Comparison of ENCODE assay signal across 28 cellular contexts in the genomic region with DNA sequence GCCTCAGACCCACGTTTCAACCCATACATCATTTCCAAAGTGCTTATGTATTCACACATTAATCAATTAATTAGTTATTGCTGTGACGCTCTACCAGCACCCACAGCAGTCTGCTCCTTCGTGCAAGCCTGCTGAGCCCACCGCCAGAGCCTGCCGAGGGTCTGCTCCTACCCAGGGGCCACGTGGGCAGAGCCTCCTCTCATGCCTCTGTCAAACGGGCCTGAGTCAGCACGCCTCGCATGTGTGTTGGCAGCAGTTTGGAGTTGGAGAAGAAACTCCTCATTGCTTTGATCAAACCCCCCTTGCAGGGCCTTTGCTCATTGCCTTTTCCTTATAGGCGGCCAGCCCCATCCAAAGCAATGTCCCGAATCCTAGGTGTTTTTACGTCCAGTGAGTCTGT.
"Had no signal": no experiment of that assay in that cellular context is flagged by ENCODE, and none has a peak within 500 bp of the region (broad histone marks: within the 10 kb centered on the region; RNA-seq: fewer than 3 reads in every experiment).

No MANE protein-coding gene starts in this region.

- H3K9me3 ChIP-seq: heart left ventricle, lower lobe of right lung, neutrophil, right atrium auricular region, right lobe of liver, testis, thyroid gland, transverse colon, upper lobe of left lung had no signal

- H3K79me2 ChIP-seq: parathyroid adenoma had no signal

- H3K4me3 Mint-ChIP-seq: immature natural killer cell; naive thymus-derived CD8-positive, alpha-beta T cell; stimulated activated naive B cell treated with anti-CD40 and anti-IgM and Interleukin-4, amounts not matched to agents 10 μg/mL and 1 μg/mL and 100 μg/mL, for 72 hours had no signal

- H3K4me2 ChIP-seq: smooth muscle cell had no signal

- H3K36me3 ChIP-seq: heart left ventricle, lower lobe of right lung, neutrophil, right atrium auricular region, right lobe of liver, stomach, thyroid gland, transverse colon, upper lobe of left lung had no signal

- H3K36me3 Mint-ChIP-seq: immature natural killer cell; naive thymus-derived CD8-positive, alpha-beta T cell; stimulated activated naive B cell treated with anti-CD40 and anti-IgM and Interleukin-4, amounts not matched to agents 10 μg/mL and 1 μg/mL and 100 μg/mL, for 72 hours had no signal

- H3K4me3 ChIP-seq: heart left ventricle, lower lobe of right lung, right atrium auricular region, right lobe of liver, smooth muscle cell, stomach, testis, thyroid gland, transverse colon, upper lobe of left lung had no signal

- DNase-seq: glutamatergic neuron; heart left ventricle; hypothalamus; immature natural killer cell; left cardiac atrium; lower lobe of right lung; mammary epithelial cell; mesenchymal stem cell; naive thymus-derived CD8-positive, alpha-beta T cell; occipital lobe; right lobe of liver; stimulated activated CD4-positive, alpha-beta T cell treated with anti-CD3 and anti-CD28 coated beads, Interleukin-12 subunit alpha, Interleukin-12 subunit beta, amount 100 ng/mL, for 4 hours; stimulated activated CD4-positive, alpha-beta T cell treated with anti-CD3 and anti-CD28 coated beads, Interleukin-15, amount 100 ng/mL, for 24 hours; stimulated activated CD4-positive, alpha-beta T cell treated with anti-CD3 and anti-CD28 coated beads, Interleukin-2, amount 100 ng/mL, for 24 hours; stimulated activated CD4-positive, alpha-beta T cell treated with anti-CD3 and anti-CD28 coated beads, Interleukin-4, amount 100 ng/mL, for 1 hour; stimulated activated naive B cell treated with anti-CD40 and anti-IgM and Interleukin-4, amounts not matched to agents 10 μg/mL and 1 μg/mL and 100 μg/mL, for 72 hours; stimulated activated naive CD8-positive, alpha-beta T cell treated with anti-CD3 and anti-CD28 coated beads, Interleukin-15, Interleukin-2, amounts not matched to agents 100 U/mL and 50 U/mL, for 24 hours; stomach; testis; thyroid gland; transverse colon; upper lobe of left lung had no signal

- H3K9me3 Mint-ChIP-seq: naive thymus-derived CD8-positive, alpha-beta T cell had no signal

- H3K27me3 Mint-ChIP-seq: stimulated activated naive B cell treated with anti-CD40 and anti-IgM and Interleukin-4, amounts not matched to agents 10 μg/mL and 1 μg/mL and 100 μg/mL, for 72 hours had no signal

- H3K4me1 ChIP-seq: heart left ventricle, lower lobe of right lung, parathyroid adenoma, right lobe of liver, stomach, thyroid gland, transverse colon, upper lobe of left lung had no signal

- H3K9ac ChIP-seq: parathyroid adenoma had no signal

- H3K27ac ChIP-seq: heart left ventricle, lower lobe of right lung, neutrophil, parathyroid adenoma, right atrium auricular region, right lobe of liver, stomach, testis, thyroid gland, transverse colon, upper lobe of left lung had no signal

- H3K4me1 Mint-ChIP-seq: immature natural killer cell had no signal

- H3K27me3 ChIP-seq: neutrophil, right atrium auricular region, right lobe of liver, testis, thyroid gland, transverse colon, upper lobe of left lung had no signal

- H3K27ac Mint-ChIP-seq: immature natural killer cell; progenitor cell of endocrine pancreas; stimulated activated naive B cell treated with anti-CD40 and anti-IgM and Interleukin-4, amounts not matched to agents 10 μg/mL and 1 μg/mL and 100 μg/mL, for 72 hours had no signal

- ATAC-seq: heart left ventricle; left cardiac atrium; left lobe of liver; lower lobe of right lung; naive thymus-derived CD8-positive, alpha-beta T cell; right lobe of liver; stimulated activated naive B cell treated with anti-CD40 and anti-IgM and Interleukin-4, amounts not matched to agents 10 μg/mL and 1 μg/mL and 100 μg/mL, for 72 hours; stimulated activated naive CD8-positive, alpha-beta T cell treated with anti-CD3 and anti-CD28 coated beads, Interleukin-15, Interleukin-2, amounts not matched to agents 100 U/mL and 50 U/mL, for 24 hours had no signal

- H2AFZ ChIP-seq: parathyroid adenoma had no signal
